Comparison of ENCODE assay signal across 10 cellular contexts in the genomic region with DNA sequence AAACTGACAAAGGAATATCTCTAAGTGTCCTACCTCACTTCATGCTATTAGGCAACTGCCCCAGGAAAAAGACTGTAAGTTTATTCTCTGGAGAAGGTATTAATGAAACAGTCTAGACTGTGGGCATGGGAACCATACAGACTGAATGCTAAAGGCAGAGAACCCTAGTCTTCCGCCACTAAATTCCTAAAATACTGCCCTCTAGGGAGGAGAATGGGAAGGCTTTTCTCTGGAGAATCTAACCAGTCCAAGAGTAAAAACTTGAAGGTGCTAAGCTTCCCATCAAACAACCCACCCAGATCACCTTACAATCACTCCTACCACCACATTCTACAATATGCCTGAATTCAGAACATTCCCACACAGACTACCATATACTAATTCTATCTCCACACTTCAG. TPM values are rescaled to one million over a fixed set of nuclear protein-coding genes. Genes with fewer than 3 reads are reported as not detected.
DNase-seq lines count a peak whose midpoint lies in the region; ATAC-seq and TF ChIP-seq lines count a peak whose summit lies in the region.
"Had no signal": no experiment of that assay in that cellular context is flagged by ENCODE, and none has a peak within 500 bp of the region (broad histone marks: within the 10 kb centered on the region; RNA-seq: fewer than 3 reads in every experiment).

No MANE protein-coding gene starts in this region.

- peaks cover 3% of the 10 kb centered on the region; the same call in 1 of the 2 replicates for H3K36me3 ChIP-seq in GM23338 (ENCODE audit: insufficient read depth)

- peaks cover 46% of the 10 kb centered on the region for H3K79me2 ChIP-seq in GM23338 (replicated peaks; ENCODE audit: insufficient read depth)

- no peak overlapping the region for H3K4me3 ChIP-seq in AG10803 (ENCODE audit: low read length)
- H3K4me3 ChIP-seq in GM23338 = no peak overlapping the region

- H4K20me1 ChIP-seq in GM23338 (replicated peaks; ENCODE audit: insufficient read depth) = no peaks in the 10 kb centered on the region

- TF ChIP-seq CTCF in AG10803 (conservative IDR thresholded peaks at IDR 0.05; ENCODE audit: low read length) (peak; percentile 57), GM23338 (conservative IDR thresholded peaks at IDR 0.05; ENCODE audit: low read depth in 2 of 2) (peak; percentile 68 to 75)

- H3K4me1 Mint-ChIP-seq in GM23338 = peaks cover 29% of the 10 kb centered on the region

- DNase-seq in AG10803 (ENCODE audit: low read depth) (peak; percentile 27), GM23338 (ENCODE audit: low spot score) (peak; percentile 86), SK-MEL-5 (ENCODE audit: low read depth, low spot score) (peak; percentile 83), iPS DF 19.7 (ENCODE audit: low read depth, low spot score) (peak; percentile 40)
- DNase-seq in activated CD4-positive, alpha-beta T cell treated with anti-CD3 and anti-CD28 coated beads for 4 hours = no peak
- DNase-seq in activated CD4-positive, alpha-beta T cell treated with anti-CD3 and anti-CD28 coated beads for 1 hour = no peak
- DNase-seq: activated CD4-positive, alpha-beta T cell treated with anti-CD3 and anti-CD28 coated beads, Interleukin-2, amount 50 U/mL, for 48 hours; stimulated activated CD4-positive, alpha-beta T cell treated with anti-CD3 and anti-CD28 coated beads, Interleukin-4, amount 100 ng/mL, for 24 hours had no signal

- no peaks in the 10 kb centered on the region for H3K4me1 ChIP-seq in GM23338 (ENCODE audit: insufficient read depth)

- H3K27ac Mint-ChIP-seq in GM23338 = no peak overlapping the region

- no peaks in the 10 kb centered on the region for H3K9me3 Mint-ChIP-seq in GM23338

- ATAC-seq in GM23338 (peak; percentile 41), HG03342 (IDR thresholded peaks at IDR 0.05; ENCODE audit: unreplicated experiment) (no peak)
- ATAC-seq in activated CD4-positive, CD25-positive, alpha-beta regulatory T cell treated with anti-CD3 and anti-CD28 coated beads, Interleukin-2, amount 50 U/mL, for 24 hours = no peak

- H3K27me3 Mint-ChIP-seq in GM23338 (ENCODE audit: insufficient read depth, low read depth, poor library complexity) = peaks cover 7% of the 10 kb centered on the region

- peaks cover 13% of the 10 kb centered on the region for H3K36me3 Mint-ChIP-seq in GM23338 (ENCODE audit: low read depth)

- H3F3A ChIP-seq in GM23338 (replicated peaks; ENCODE audit: low read depth) = no peaks in the 10 kb centered on the region

- H3K4me2 ChIP-seq in GM23338 = no peak overlapping the region

- H3K4me3 Mint-ChIP-seq in GM23338 = no peak overlapping the region

- no peaks in the 10 kb centered on the region for H3K9me2 ChIP-seq in GM23338 (ENCODE audit: insufficient read depth)

- in situ Hi-C loops in SK-MEL-5 (cut with HindIII; ENCODE audit: low pct_unique_long_range_greater_than_20kb, low sequenced_read_pairs) = no loop called here

- H3K27ac ChIP-seq in GM23338 (ENCODE audit: low read depth) = no peak overlapping the region

- no peaks in the 10 kb centered on the region for H3K27me3 ChIP-seq in GM23338 (ENCODE audit: insufficient read depth)

- H2AFZ ChIP-seq in GM23338 = no peak overlapping the region

TF ChIP-seq in GM23338, 12 proteins besides CTCF, POLR2A, EP300 and RAD21:
- TF ChIP-seq, protein P1, sequence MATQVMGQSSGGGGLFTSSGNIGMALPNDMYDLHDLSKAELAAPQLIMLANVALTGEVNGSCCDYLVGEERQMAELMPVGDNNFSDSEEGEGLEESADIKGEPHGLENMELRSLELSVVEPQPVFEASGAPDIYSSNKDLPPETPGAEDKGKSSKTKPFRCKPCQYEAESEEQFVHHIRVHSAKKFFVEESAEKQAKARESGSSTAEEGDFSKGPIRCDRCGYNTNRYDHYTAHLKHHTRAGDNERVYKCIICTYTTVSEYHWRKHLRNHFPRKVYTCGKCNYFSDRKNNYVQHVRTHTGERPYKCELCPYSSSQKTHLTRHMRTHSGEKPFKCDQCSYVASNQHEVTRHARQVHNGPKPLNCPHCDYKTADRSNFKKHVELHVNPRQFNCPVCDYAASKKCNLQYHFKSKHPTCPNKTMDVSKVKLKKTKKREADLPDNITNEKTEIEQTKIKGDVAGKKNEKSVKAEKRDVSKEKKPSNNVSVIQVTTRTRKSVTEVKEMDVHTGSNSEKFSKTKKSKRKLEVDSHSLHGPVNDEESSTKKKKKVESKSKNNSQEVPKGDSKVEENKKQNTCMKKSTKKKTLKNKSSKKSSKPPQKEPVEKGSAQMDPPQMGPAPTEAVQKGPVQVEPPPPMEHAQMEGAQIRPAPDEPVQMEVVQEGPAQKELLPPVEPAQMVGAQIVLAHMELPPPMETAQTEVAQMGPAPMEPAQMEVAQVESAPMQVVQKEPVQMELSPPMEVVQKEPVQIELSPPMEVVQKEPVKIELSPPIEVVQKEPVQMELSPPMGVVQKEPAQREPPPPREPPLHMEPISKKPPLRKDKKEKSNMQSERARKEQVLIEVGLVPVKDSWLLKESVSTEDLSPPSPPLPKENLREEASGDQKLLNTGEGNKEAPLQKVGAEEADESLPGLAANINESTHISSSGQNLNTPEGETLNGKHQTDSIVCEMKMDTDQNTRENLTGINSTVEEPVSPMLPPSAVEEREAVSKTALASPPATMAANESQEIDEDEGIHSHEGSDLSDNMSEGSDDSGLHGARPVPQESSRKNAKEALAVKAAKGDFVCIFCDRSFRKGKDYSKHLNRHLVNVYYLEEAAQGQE (IDR thresholded peaks at IDR 0.05; ENCODE audit: unreplicated experiment) = no peak
- TF ChIP-seq ZNF114 (CRISPR knock-in tag; IDR thresholded peaks at IDR 0.05) = no peak
- TF ChIP-seq CREB1 (CRISPR knock-in tag; IDR thresholded peaks at IDR 0.05; ENCODE audit: low read depth) = no peak
- no peak for TF ChIP-seq POLR2AphosphoS5 (IDR thresholded peaks at IDR 0.05; ENCODE audit: low read depth)
- no peak for TF ChIP-seq STAT1 (IDR thresholded peaks at IDR 0.05; ENCODE audit: unreplicated experiment)

RNA-seq across cellular contexts. Expression of a gene that starts 3.4 kb away (rescaled TPM):
- total RNA-seq in GM23338 (2014; rRNA removed; shearing (Covaris generic)) = 44.3 and 46.3 TPM in 2 replicates
- polyA plus RNA-seq in GM23338 (2016; fragmentation: Nextera tagmentation; extraction: Ambion mirVana) = 27.4 and 29.3 TPM in 2 replicates
- 23.2 and 31.2 TPM in 2 replicates for total RNA-seq in SK-MEL-5 (2014; rRNA removed; shearing (Covaris generic))
- polyA plus RNA-seq in SK-MEL-5 (2015; cell fraction: cytosol; rRNA removed) = 10.0 and 12.9 TPM in 2 replicates
- polyA plus RNA-seq in SK-MEL-5 (2015; cell fraction: nucleus; rRNA removed) = 6.8 and 7.4 TPM in 2 replicates

RNA-seq across cellular contexts. Expression of a gene that starts 43.8 kb away (rescaled TPM):
- total RNA-seq in GM23338 (2014; rRNA removed; shearing (Covaris generic)) = 0.94 and 2.7 TPM in 2 replicates
- 0.82 and 1.2 TPM in 2 replicates for polyA plus RNA-seq in GM23338 (2016; fragmentation: Nextera tagmentation; extraction: Ambion mirVana)
- total RNA-seq in SK-MEL-5 (2014; rRNA removed; shearing (Covaris generic)) = 22.9 and 24.6 TPM in 2 replicates
- polyA plus RNA-seq in SK-MEL-5 (2015; cell fraction: cytosol; rRNA removed) = 12.8 and 16.7 TPM in 2 replicates
- 26.4 and 34.4 TPM in 2 replicates for polyA plus RNA-seq in SK-MEL-5 (2015; cell fraction: nucleus; rRNA removed)

Comparison
In these comparisons a context has a peak if more than half of its experiments do, and no peak if none do; other contexts are left out.
1. DNase-seq: peak in AG10803 (single experiment), GM23338 (single experiment), SK-MEL-5 (single experiment) and iPS DF 19.7 (single experiment); none in activated CD4-positive, alpha-beta T cell treated with anti-CD3 and anti-CD28 coated beads for 4 hours (0 of 2) and activated CD4-positive, alpha-beta T cell treated with anti-CD3 and anti-CD28 coated beads for 1 hour (single experiment).